In genomic region chr15:89299896-89300295, GRCh38 we compare ENCODE assay signal across 10 cellular contexts. TPM values are rescaled to one million over a fixed set of nuclear protein-coding genes. Genes with fewer than 3 reads are reported as not detected.
DNase-seq lines count a peak whose midpoint lies in the region; ATAC-seq and TF ChIP-seq lines count a peak whose summit lies in the region.
"Had no signal": no experiment of that assay in that cellular context is flagged by ENCODE, and none has a peak within 500 bp of the region (broad histone marks: within the 10 kb centered on the region; RNA-seq: fewer than 3 reads in every experiment).

No MANE protein-coding gene starts in this region.

- peak; percentile 55 for ATAC-seq in upper lobe of right lung
- no peak for ATAC-seq in HG03139 (IDR thresholded peaks at IDR 0.05; ENCODE audit: unreplicated experiment)

- intact Hi-C loops in activated T-helper 2 cell treated with anti-CD3 and anti-CD28 coated beads, Interferon-gamma antibody, Interleukin-2, Interleukin-4, amounts not matched to agents 10 μg/mL and 5 μg/mL and 100 μg/mL, durations not matched to agents 14 hours and 24 hours and 36 hours (cut with micrococcal nuclease) = loop anchor here (5.0 kb wide), 2 partner anchors 53 to 93 kb away; no protein-coding TSS in a partner anchor
- intact Hi-C loops in upper lobe of right lung (cut with DNase I) = no loop called here
- intact Hi-C loops in activated naive CD4-positive, alpha-beta T cell treated with anti-CD3 and anti-CD28 coated beads for 36 hours (cut with micrococcal nuclease) = loop anchor here (5.0 kb wide), 1 partner anchor 93 kb away; no protein-coding TSS in a partner anchor

- no peaks in the 10 kb centered on the region for H3K36me3 ChIP-seq in cardiac muscle cell
- H3K36me3 ChIP-seq in right atrium auricular region = no peaks in the 10 kb centered on the region
- H3K36me3 ChIP-seq in upper lobe of right lung = no peaks in the 10 kb centered on the region

- no peak overlapping the region for H3K4me3 ChIP-seq in cardiac muscle cell
- H3K4me3 ChIP-seq in right atrium auricular region = no peak overlapping the region
- no peak overlapping the region for H3K4me3 ChIP-seq in upper lobe of right lung

- H3K4me3 Mint-ChIP-seq in activated T-helper 2 cell treated with anti-CD3 and anti-CD28 coated beads, Interferon-gamma antibody, Interleukin-2, Interleukin-4, amounts not matched to agents 10 μg/mL and 5 μg/mL and 100 μg/mL, durations not matched to agents 14 hours and 24 hours and 36 hours (ENCODE audit: low read depth) = no peak overlapping the region
- H3K4me3 Mint-ChIP-seq in activated naive CD4-positive, alpha-beta T cell treated with anti-CD3 and anti-CD28 coated beads for 36 hours = no peak overlapping the region

- H3K4me1 ChIP-seq in cardiac muscle cell (ENCODE audit: low read depth) = no peaks in the 10 kb centered on the region
- H3K4me1 ChIP-seq in right atrium auricular region = no peaks in the 10 kb centered on the region
- no peaks in the 10 kb centered on the region for H3K4me1 ChIP-seq in upper lobe of right lung

- H3K27me3 ChIP-seq in cardiac muscle cell (no peaks in the 10 kb centered on the region), right atrium auricular region (no peaks in the 10 kb centered on the region), upper lobe of right lung (no peaks in the 10 kb centered on the region)

- peak; percentile 8 to 65 for DNase-seq in cardiac muscle cell (ENCODE audit: low read depth in 1 of 2, low spot score in 1 of 2)
- no peak for DNase-seq in right atrium auricular region (ENCODE audit: low spot score)
- no peak for DNase-seq in activated T-helper 2 cell treated with anti-CD3 and anti-CD28 coated beads, Interferon-gamma antibody, Interleukin-2, Interleukin-4, amounts not matched to agents 10 μg/mL and 5 μg/mL and 100 μg/mL, durations not matched to agents 14 hours and 24 hours and 36 hours (ENCODE audit: low spot score)
- peak; percentile 51 for DNase-seq in inferior parietal cortex (ENCODE audit: extremely low spot score)
- DNase-seq in upper lobe of right lung = no peak
- no peak for DNase-seq in NCI-H2081 treated with DMSO at 0.1 percent for 48 hours (lab: John Stamatoyannopoulos, UW)
- no peak for DNase-seq in activated naive CD4-positive, alpha-beta T cell treated with anti-CD3 and anti-CD28 coated beads for 36 hours
- DNase-seq: activated T-cell treated with anti-CD3 and anti-CD28 coated beads for 4 hours, SHP77 had no signal

- peak overlapping the region; percentile 84 for H3K27ac Mint-ChIP-seq in activated T-helper 2 cell treated with anti-CD3 and anti-CD28 coated beads, Interferon-gamma antibody, Interleukin-2, Interleukin-4, amounts not matched to agents 10 μg/mL and 5 μg/mL and 100 μg/mL, durations not matched to agents 14 hours and 24 hours and 36 hours
- H3K27ac Mint-ChIP-seq in activated naive CD4-positive, alpha-beta T cell treated with anti-CD3 and anti-CD28 coated beads for 36 hours = no peak overlapping the region

- peaks cover 10% of the 10 kb centered on the region for H3K9me3 Mint-ChIP-seq in activated T-helper 2 cell treated with anti-CD3 and anti-CD28 coated beads, Interferon-gamma antibody, Interleukin-2, Interleukin-4, amounts not matched to agents 10 μg/mL and 5 μg/mL and 100 μg/mL, durations not matched to agents 14 hours and 24 hours and 36 hours
- H3K9me3 Mint-ChIP-seq in activated naive CD4-positive, alpha-beta T cell treated with anti-CD3 and anti-CD28 coated beads for 36 hours = no peaks in the 10 kb centered on the region

- no peaks in the 10 kb centered on the region for H3K9me3 ChIP-seq in cardiac muscle cell (ENCODE audit: low read depth)
- no peaks in the 10 kb centered on the region for H3K9me3 ChIP-seq in right atrium auricular region
- H3K9me3 ChIP-seq in upper lobe of right lung = no peaks in the 10 kb centered on the region

- TF ChIP-seq CTCF in cardiac muscle cell (IDR thresholded peaks at IDR 0.05; ENCODE audit: low read depth, low read length) (peak; percentile 39), right atrium auricular region (IDR thresholded peaks at IDR 0.05) (peak in 1 of 2 donors; percentile 43), upper lobe of right lung (IDR thresholded peaks at IDR 0.05) (peak; percentile 29)

- no peaks in the 10 kb centered on the region for H3K27me3 Mint-ChIP-seq in activated T-helper 2 cell treated with anti-CD3 and anti-CD28 coated beads, Interferon-gamma antibody, Interleukin-2, Interleukin-4, amounts not matched to agents 10 μg/mL and 5 μg/mL and 100 μg/mL, durations not matched to agents 14 hours and 24 hours and 36 hours (ENCODE audit: low read depth)
- no peaks in the 10 kb centered on the region for H3K27me3 Mint-ChIP-seq in activated naive CD4-positive, alpha-beta T cell treated with anti-CD3 and anti-CD28 coated beads for 36 hours (ENCODE audit: low read depth)

- peaks cover 92% of the 10 kb centered on the region for H3K36me3 Mint-ChIP-seq in activated T-helper 2 cell treated with anti-CD3 and anti-CD28 coated beads, Interferon-gamma antibody, Interleukin-2, Interleukin-4, amounts not matched to agents 10 μg/mL and 5 μg/mL and 100 μg/mL, durations not matched to agents 14 hours and 24 hours and 36 hours (ENCODE audit: low read depth)
- H3K36me3 Mint-ChIP-seq in activated naive CD4-positive, alpha-beta T cell treated with anti-CD3 and anti-CD28 coated beads for 36 hours (ENCODE audit: low read depth) = peaks cover 70% of the 10 kb centered on the region

- H3K27ac ChIP-seq in cardiac muscle cell (no peak overlapping the region), right atrium auricular region (no peak overlapping the region), upper lobe of right lung (no peak overlapping the region)

- peaks cover 40% of the 10 kb centered on the region for H3K4me1 Mint-ChIP-seq in activated T-helper 2 cell treated with anti-CD3 and anti-CD28 coated beads, Interferon-gamma antibody, Interleukin-2, Interleukin-4, amounts not matched to agents 10 μg/mL and 5 μg/mL and 100 μg/mL, durations not matched to agents 14 hours and 24 hours and 36 hours (ENCODE audit: low read depth)
- H3K4me1 Mint-ChIP-seq in activated naive CD4-positive, alpha-beta T cell treated with anti-CD3 and anti-CD28 coated beads for 36 hours (ENCODE audit: low read depth) = no peaks in the 10 kb centered on the region

- CTCF ChIA-PET in activated naive CD4-positive, alpha-beta T cell treated with anti-CD3 and anti-CD28 coated beads for 36 hours (lab: Charles Lee) = interaction anchor here (0.6 to 3.9 kb wide), 5 partner anchors 30 to 93 kb away, joined by 3 to 20 read pairs (median 5); no protein-coding TSS in a partner anchor

RNA-seq across cellular contexts. Expression of gene POLG, which starts 34.7 kb away (rescaled TPM):
- total RNA-seq in cardiac muscle cell = 56.2 and 63.9 TPM in 2 replicates
- polyA plus RNA-seq in cardiac muscle cell = 47.3 and 53.5 TPM in 2 replicates
- 10 to 100 TPM; 36.0 to 37.9 TPM for total RNA-seq in right atrium auricular region
- 124 and 131 TPM in 2 replicates for total RNA-seq in activated T-helper 2 cell treated with anti-CD3 and anti-CD28 coated beads, Interferon-gamma antibody, Interleukin-2, Interleukin-4, amounts not matched to agents 10 μg/mL and 5 μg/mL and 100 μg/mL, durations not matched to agents 14 hours and 24 hours and 36 hours
- 56.6 TPM for total RNA-seq in upper lobe of right lung
- total RNA-seq in activated naive CD4-positive, alpha-beta T cell treated with anti-CD3 and anti-CD28 coated beads for 36 hours = 10 to 100 TPM; 93.0 to 96.5 TPM

RNA-seq across cellular contexts. Expression of gene FANCI, which starts 56.1 kb away (rescaled TPM):
- total RNA-seq in cardiac muscle cell (11.3 and 22.8 TPM in 2 replicates), right atrium auricular region (1 to 10 TPM in 1 of 2 donors, under 1 TPM in 1; 0.79 to 1.6 TPM), upper lobe of right lung (4.1 TPM)
- polyA plus RNA-seq in cardiac muscle cell = 13.3 and 37.7 TPM in 2 replicates
- total RNA-seq in activated T-helper 2 cell treated with anti-CD3 and anti-CD28 coated beads, Interferon-gamma antibody, Interleukin-2, Interleukin-4, amounts not matched to agents 10 μg/mL and 5 μg/mL and 100 μg/mL, durations not matched to agents 14 hours and 24 hours and 36 hours = 176 and 184 TPM in 2 replicates
- total RNA-seq in activated naive CD4-positive, alpha-beta T cell treated with anti-CD3 and anti-CD28 coated beads for 36 hours = 100 to 1,000 TPM; 268 to 283 TPM

Comparison
In these comparisons a context has a peak if more than half of its experiments do, and no peak if none do; other contexts are left out.
1. DNase-seq: peak in cardiac muscle cell (2 of 2) and inferior parietal cortex (single experiment); none in right atrium auricular region (single experiment), activated T-helper 2 cell treated with anti-CD3 and anti-CD28 coated beads, Interferon-gamma antibody, Interleukin-2, Interleukin-4, amounts not matched to agents 10 μg/mL and 5 μg/mL and 100 μg/mL, durations not matched to agents 14 hours and 24 hours and 36 hours (single experiment), upper lobe of right lung (single experiment), NCI-H2081 treated with DMSO at 0.1 percent for 48 hours (single experiment) and activated naive CD4-positive, alpha-beta T cell treated with anti-CD3 and anti-CD28 coated beads for 36 hours (single experiment).